In the genomic region with DNA sequence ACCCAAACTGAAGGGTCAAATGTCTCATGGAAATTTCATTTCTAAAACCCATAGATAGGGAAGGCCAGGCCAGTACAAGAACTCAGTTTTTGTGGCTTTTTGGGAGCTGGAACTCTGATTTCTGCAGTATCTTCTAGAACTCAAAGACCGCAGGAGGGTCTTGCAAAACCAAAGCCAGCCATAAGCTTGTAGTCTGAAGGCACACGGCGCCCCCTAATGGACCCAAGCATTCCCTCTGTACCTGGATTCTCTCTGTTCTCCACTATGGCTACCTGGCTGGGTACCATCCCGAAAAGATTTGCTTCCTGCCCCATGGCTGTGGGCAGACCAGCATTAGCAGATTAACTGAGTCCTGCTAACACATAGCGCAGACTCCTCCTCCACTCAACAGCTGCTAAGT, we compare ENCODE assay signal across 9 cellular contexts.
A peak's percentile ranks its signal among the peaks of the same experiment; 100 is the strongest.
DNase-seq lines count a peak whose midpoint lies in the region; ATAC-seq and TF ChIP-seq lines count a peak whose summit lies in the region.
"Had no signal": no experiment of that assay in that cellular context is flagged by ENCODE, and none has a peak within 500 bp of the region (broad histone marks: within the 10 kb centered on the region; RNA-seq: fewer than 3 reads in every experiment).

No MANE protein-coding gene starts in this region.

- H3K27me3 Mint-ChIP-seq in nephron (ENCODE audit: low read depth): no peaks in the 10 kb centered on the region

- H3K27ac Mint-ChIP-seq in nephron: peak overlapping the region; percentile 1 to 65 (median 49)
- H3K27ac Mint-ChIP-seq: CD4-positive, CD25-positive, alpha-beta regulatory T cell had no signal

- H3K4me1 Mint-ChIP-seq in nephron: peaks cover 57% of the 10 kb centered on the region
- H3K4me1 Mint-ChIP-seq: CD4-positive, CD25-positive, alpha-beta regulatory T cell had no signal

- H3K36me3 Mint-ChIP-seq in nephron (ENCODE audit: low read depth): no peaks in the 10 kb centered on the region
- H3K36me3 Mint-ChIP-seq: CD4-positive, CD25-positive, alpha-beta regulatory T cell had no signal

- DNase-seq in NCI-H2196 (lab: John Stamatoyannopoulos, UW; ENCODE audit: unreplicated experiment) (peak; percentile 26), NCI-H2196 treated with DMSO at 0.1 percent for 48 hours (lab: John Stamatoyannopoulos, UW; ENCODE audit: unreplicated experiment) (no peak), NCI-H2107 treated with DMSO at 0.1 percent for 48 hours (lab: John Stamatoyannopoulos, UW; ENCODE audit: unreplicated experiment) (peak; percentile 60), choroid plexus epithelial cell (ENCODE audit: low read depth) (peak; percentile 36), 8988T (no peak)
- no peak for DNase-seq in activated CD4-positive, CD25-positive, alpha-beta regulatory T cell treated with anti-CD3 and anti-CD28 coated beads, Interleukin-2, amount 50 U/mL, for 72 hours

- no peak overlapping the region for H3K4me3 ChIP-seq in choroid plexus epithelial cell (ENCODE audit: low read depth, low read length)

- H3K9me3 Mint-ChIP-seq in nephron: no peaks in the 10 kb centered on the region

- no peak for ATAC-seq in HG03442 (IDR thresholded peaks at IDR 0.05; ENCODE audit: unreplicated experiment)

- TF ChIP-seq CTCF in choroid plexus epithelial cell (conservative IDR thresholded peaks at IDR 0.05; ENCODE audit: low read depth, low read length) (peak; percentile 60), nephron (IDR thresholded peaks at IDR 0.05; ENCODE audit: unreplicated experiment in 3 of 3) (peak; percentile 45 to 56 (median 47))

- no peak overlapping the region for H3K4me3 Mint-ChIP-seq in nephron
- H3K4me3 Mint-ChIP-seq: CD4-positive, CD25-positive, alpha-beta regulatory T cell had no signal

Comparison
In these comparisons a context has a peak if more than half of its experiments do, and no peak if none do; other contexts are left out.
1. DNase-seq: peak in NCI-H2196 (single experiment), NCI-H2107 treated with DMSO at 0.1 percent for 48 hours (single experiment) and choroid plexus epithelial cell (single experiment); none in NCI-H2196 treated with DMSO at 0.1 percent for 48 hours (single experiment), 8988T (single experiment) and activated CD4-positive, CD25-positive, alpha-beta regulatory T cell treated with anti-CD3 and anti-CD28 coated beads, Interleukin-2, amount 50 U/mL, for 72 hours (single experiment).